Comparison of ENCODE assay signal across 16 cellular contexts in genomic region chr1:40902634-40902897, GRCh38. TPM values are rescaled to one million over a fixed set of nuclear protein-coding genes. Genes with fewer than 3 reads are reported as not detected.
DNase-seq lines count a peak whose midpoint lies in the region; ATAC-seq and TF ChIP-seq lines count a peak whose summit lies in the region.
"Had no signal": no experiment of that assay in that cellular context is flagged by ENCODE, and none has a peak within 500 bp of the region (broad histone marks: within the 10 kb centered on the region; RNA-seq: fewer than 3 reads in every experiment).

No MANE protein-coding gene starts in this region.

- no peaks in the 10 kb centered on the region for H3K79me2 ChIP-seq in GM23248 (ENCODE audit: insufficient read depth)

- H3K9me2 ChIP-seq in GM23248 (ENCODE audit: insufficient read depth) = no peaks in the 10 kb centered on the region

- peak overlapping the region; percentile 44 for H3K4me2 ChIP-seq in GM23248 (ENCODE audit: unreplicated experiment)

- H2AFZ ChIP-seq in GM23248 = peak overlapping the region; percentile 39

- no peaks in the 10 kb centered on the region for H4K20me1 ChIP-seq in GM23248 (ENCODE audit: insufficient read depth)

- H3K4me1 ChIP-seq in GM23248 (ENCODE audit: insufficient read depth) (peaks cover 9% of the 10 kb centered on the region), ascending aorta (peaks cover 0 to 26% of the 10 kb centered on the region in 2 donors)
- H3K4me1 ChIP-seq in effector memory CD4-positive, alpha-beta T cell (ENCODE audit: control insufficient read depth, insufficient read depth, low read length, poor library complexity, severe bottlenecking) = no peaks in the 10 kb centered on the region
- H3K4me1 ChIP-seq: testis had no signal

- H3K4me3 ChIP-seq in GM23248 (no peak overlapping the region), ascending aorta (no peak overlapping the region), skin epidermis (no peak overlapping the region)
- no peak overlapping the region for H3K4me3 ChIP-seq in effector memory CD4-positive, alpha-beta T cell (ENCODE audit: insufficient read depth, low read depth, low read length, poor library complexity, severe bottlenecking)
- H3K4me3 ChIP-seq: right atrium auricular region, testis had no signal

- 0 out of 2 replicates have a peak, but pooled peaks cover 6% of the 10 kb centered on the region for H3F3A ChIP-seq in GM23248 (ENCODE audit: insufficient read depth)

- TF ChIP-seq CTCF in ascending aorta (IDR thresholded peaks at IDR 0.05) = no peak

- ATAC-seq in Right ventricle myocardium superior (ENCODE audit: poor library complexity) = no peak
- ATAC-seq: CD8-positive, alpha-beta T cell had no signal

- H3K9me3 ChIP-seq in GM23248 (ENCODE audit: low read depth) = no peaks in the 10 kb centered on the region
- no peaks in the 10 kb centered on the region for H3K9me3 ChIP-seq in ascending aorta
- H3K9me3 ChIP-seq in effector memory CD4-positive, alpha-beta T cell (ENCODE audit: control insufficient read depth, low read length) = no peaks in the 10 kb centered on the region
- H3K9me3 ChIP-seq: right atrium auricular region, testis had no signal

- in situ Hi-C loops in GM23248 (cut with MboI) = no loop called here

- H3K27me3 ChIP-seq in GM23248 (replicated peaks; ENCODE audit: insufficient read depth) (no peaks in the 10 kb centered on the region), ascending aorta (no peaks in the 10 kb centered on the region)
- no peaks in the 10 kb centered on the region for H3K27me3 ChIP-seq in effector memory CD4-positive, alpha-beta T cell (replicated peaks; ENCODE audit: control insufficient read depth, insufficient read depth, low read length, poor library complexity, severe bottlenecking)
- H3K27me3 ChIP-seq: right atrium auricular region, testis had no signal

- DNase-seq in GM23248 = no peak
- no peak for DNase-seq in ascending aorta (ENCODE audit: low spot score in 2 of 2)
- peak; percentile 29 for DNase-seq in iris pigment epithelial cell (ENCODE audit: low read depth)
- no peak for DNase-seq in globus pallidus (ENCODE audit: low spot score)
- DNase-seq in Right ventricle myocardium superior = no peak
- DNase-seq in effector memory CD4-positive, alpha-beta T cell = no peak
- DNase-seq in activated effector memory CD4-positive, alpha-beta T cell treated with Interleukin-2 at 50 U/mL for 16 hours = no peak
- DNase-seq: activated CD4-positive, CD25-positive, alpha-beta regulatory T cell treated with anti-CD3 and anti-CD28 coated beads, Interleukin-2, amount 50 U/mL, for 72 hours; activated CD8-positive, alpha-beta memory T cell treated with anti-CD3 and anti-CD28 coated beads for 24 hours; activated T-cell treated with anti-CD3 and anti-CD28 coated beads, Interleukin-2, amount 50 U/mL, for 48 hours; CD8-positive, alpha-beta T cell; KG1; NCI-H2081; testis had no signal

- H3K36me3 ChIP-seq in GM23248 (ENCODE audit: low read depth) (no peaks in the 10 kb centered on the region), ascending aorta (no peaks in the 10 kb centered on the region)
- no peaks in the 10 kb centered on the region for H3K36me3 ChIP-seq in effector memory CD4-positive, alpha-beta T cell (ENCODE audit: control insufficient read depth, insufficient read depth, low read length)
- H3K36me3 ChIP-seq: right atrium auricular region had no signal

- 61 to 64% methylated on average over 8 of the region's 8 CpGs for WGBS in GM23248 (ENCODE audit: low coverage in 1 of 2, low lambda C conversion rate in 2 of 2, missing lambda C conversion rate in 2 of 2), 2 experiments

- H3K27ac ChIP-seq in GM23248 (no peak overlapping the region), ascending aorta (peak overlapping the region; percentile 58 to 61), skin epidermis (peak overlapping the region in 13 of 21 experiments; percentile 23 to 77 (median 59))
- no peak overlapping the region for H3K27ac ChIP-seq in effector memory CD4-positive, alpha-beta T cell (ENCODE audit: insufficient read depth, low read length, poor library complexity, severe bottlenecking)
- H3K27ac ChIP-seq: right atrium auricular region had no signal

- intact Hi-C loops in ascending aorta (cut with DNase I) = loop anchor here (5.0 kb wide), 2 partner anchors 35 to 40 kb away; partner anchors contain the start of gene CITED4
- intact Hi-C loops in Right ventricle myocardium superior (cut with DNase I) = no loop called here

- no peak overlapping the region for H3K9ac ChIP-seq in GM23248

RNA-seq across cellular contexts. Expression of gene CITED4, which starts 40.4 kb away (rescaled TPM):
- not detected in 2 replicates for total RNA-seq in GM23248 (2014; rRNA removed; shearing (Covaris generic))
- polyA plus RNA-seq in GM23248 (2016; fragmentation: Nextera tagmentation; extraction: Ambion mirVana) = 0.19 TPM in 1 of 2 replicates, not detected in the other
- 47.6 TPM for total RNA-seq in ascending aorta
- 43.6 TPM for total RNA-seq in Right ventricle myocardium superior

Comparison
In these comparisons a context has a peak if more than half of its experiments do, and no peak if none do; other contexts are left out.
1. H3K27ac ChIP-seq: peak in ascending aorta (2 of 2) and skin epidermis (13 of 21); none in GM23248 (single experiment) and effector memory CD4-positive, alpha-beta T cell (single experiment).
2. RNA of gene CITED4, which starts 40.4 kb away (total RNA-seq): 47.6 TPM in ascending aorta (single experiment) and 43.6 TPM in Right ventricle myocardium superior (single experiment); not detected in GM23248; every median in the first group is over 10 times any median in the second.